ENCODE assay signal across 10 cellular contexts in the genomic region with DNA sequence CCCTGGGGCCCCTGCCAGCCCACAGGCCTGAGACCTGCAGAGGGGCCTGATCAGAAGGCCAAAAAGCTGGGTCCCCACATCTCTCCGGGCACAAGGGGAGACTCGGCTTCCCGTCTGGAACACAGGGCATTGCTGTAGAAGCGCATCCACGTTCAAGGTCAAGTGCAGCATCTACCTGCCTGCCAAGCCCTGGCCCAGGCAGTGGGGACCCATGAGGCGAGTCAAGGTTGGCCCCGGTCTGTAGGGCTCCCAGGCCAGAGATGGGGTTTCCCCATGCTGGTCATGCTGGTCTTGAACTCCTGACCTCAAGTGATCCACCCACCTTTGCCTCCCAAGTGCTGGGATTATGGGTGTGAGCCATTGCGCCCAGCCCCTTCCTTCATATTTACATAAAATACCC. TPM values are rescaled to one million over a fixed set of nuclear protein-coding genes. Genes with fewer than 3 reads are reported as not detected.
"Had no signal": no experiment of that assay in that cellular context is flagged by ENCODE, and none has a peak within 500 bp of the region (broad histone marks: within the 10 kb centered on the region; RNA-seq: fewer than 3 reads in every experiment).

No MANE protein-coding gene starts in this region.

- DNase-seq: HFFc6, IMR-90, KG1 had no signal

- H3K4me3 Mint-ChIP-seq: GM23338, HFFc6 had no signal

- H3K4me1 ChIP-seq: HAP-1 had no signal

- H3K36me3 ChIP-seq: HAP-1 had no signal

- H3K4me1 Mint-ChIP-seq: GM23338 had no signal

- H3K27ac ChIP-seq: HL-60 had no signal

- H3K27ac Mint-ChIP-seq: GM23338, HFFc6 had no signal

- H2AFZ ChIP-seq: GM23338 had no signal

- H3K9me3 Mint-ChIP-seq: HFFc6 had no signal

- FAIRE-seq: K562 had no signal

- ATAC-seq: GM23338, HCT116, K562 had no signal

- H3K4me2 ChIP-seq: GM23338 had no signal

- H3K4me3 ChIP-seq: GM23338, HAP-1, K562 had no signal

- H3K9me3 ChIP-seq: HAP-1 had no signal

RNA-seq across cellular contexts. Expression of gene COMP, which starts 13.5 kb away (rescaled TPM):
- total RNA-seq: H7, HT1080 had no signal
- polyA plus RNA-seq: K562 had no signal
